Comparison of ENCODE assay signal across 8 cellular contexts in genomic region chr20:35773154-35773751, GRCh38.
DNase-seq lines count a peak whose midpoint lies in the region; ATAC-seq and TF ChIP-seq lines count a peak whose summit lies in the region.

No MANE protein-coding gene starts in this region.

- H3K4me1 Mint-ChIP-seq in activated naive CD8-positive, alpha-beta T cell treated with anti-CD3 and anti-CD28 coated beads, Interleukin-2, amount 50 U/mL, for 24 hours: peaks cover 70% of the 10 kb centered on the region

- H3K27me3 ChIP-seq in GM06990 (replicated peaks; ENCODE audit: control insufficient read depth, insufficient read depth, low read length): no peaks in the 10 kb centered on the region
- H3K27me3 ChIP-seq in NT2/D1 (ENCODE audit: insufficient read depth, insufficient read length): peaks cover 8% of the 10 kb centered on the region
- H3K27me3 ChIP-seq in iPS-18a (ENCODE audit: control insufficient read depth, insufficient read depth, low read length): peaks cover 11% of the 10 kb centered on the region

- peaks cover 26% of the 10 kb centered on the region for H3K36me3 Mint-ChIP-seq in activated naive CD8-positive, alpha-beta T cell treated with anti-CD3 and anti-CD28 coated beads, Interleukin-2, amount 50 U/mL, for 24 hours (ENCODE audit: low read depth)

- H3K27ac Mint-ChIP-seq in activated naive CD8-positive, alpha-beta T cell treated with anti-CD3 and anti-CD28 coated beads, Interleukin-2, amount 50 U/mL, for 24 hours: peak overlapping the region; percentile 87

- H3K36me3 ChIP-seq in GM06990 (ENCODE audit: control insufficient read depth, insufficient read depth, low read length) (no peaks in the 10 kb centered on the region; the same call in 1 of the 2 replicates), NT2/D1 (ENCODE audit: insufficient read depth, insufficient read length, low read length) (peaks cover 37% of the 10 kb centered on the region), iPS-18a (ENCODE audit: control insufficient read depth, low read depth, low read length) (peaks cover 8% of the 10 kb centered on the region)

- peaks cover 7% of the 10 kb centered on the region for H3K9me3 Mint-ChIP-seq in activated naive CD8-positive, alpha-beta T cell treated with anti-CD3 and anti-CD28 coated beads, Interleukin-2, amount 50 U/mL, for 24 hours

- peak overlapping the region; percentile 90 for H3K9ac ChIP-seq in NT2/D1 (ENCODE audit: insufficient read length, low read depth)
- H3K9ac ChIP-seq in iPS-18a (ENCODE audit: low read length): peak overlapping the region; percentile 75

- DNase-seq in GM06990 (ENCODE audit: extremely low read depth, insufficient read length): no peak
- DNase-seq in NT2/D1 (ENCODE audit: low read depth, low spot score): no peak
- peak; percentile 43 for DNase-seq in activated naive CD8-positive, alpha-beta T cell treated with anti-CD3 and anti-CD28 coated beads, Interleukin-2, amount 50 U/mL, for 24 hours
- peak; percentile 18 to 32 for DNase-seq in stimulated activated CD4-positive, alpha-beta T cell treated with anti-CD3 and anti-CD28 coated beads, Interleukin-2, amount 100 ng/mL, for 24 hours
- DNase-seq in NCI-H1417 (lab: John Stamatoyannopoulos, UW): no peak

- peaks cover 10% of the 10 kb centered on the region; the same call in 1 of the 2 replicates for H3K9me3 ChIP-seq in NT2/D1 (ENCODE audit: insufficient read depth, low read length)
- H3K9me3 ChIP-seq in iPS-18a (ENCODE audit: control insufficient read depth, low read depth, low read length): no peaks in the 10 kb centered on the region

- H3K4me1 ChIP-seq in NT2/D1 (ENCODE audit: insufficient read depth, insufficient read length) (peaks cover 6% of the 10 kb centered on the region), iPS-18a (ENCODE audit: control insufficient read depth, low read depth, low read length) (peaks cover 26% of the 10 kb centered on the region)

- no peak for TF ChIP-seq CTCF in GM06990 (IDR thresholded peaks at IDR 0.05; ENCODE audit: insufficient read depth, low read length, poor library complexity, severe bottlenecking)

- H3K27ac ChIP-seq in iPS-18a (ENCODE audit: low read length): no peak overlapping the region

- H3K4me3 ChIP-seq in GM06990 (replicated peaks; ENCODE audit: low read depth, low read length): peak overlapping the region; percentile 78
- peak overlapping the region; percentile 80 for H3K4me3 ChIP-seq in NT2/D1 (ENCODE audit: insufficient read length, low read depth)
- H3K4me3 ChIP-seq in iPS-18a (ENCODE audit: low read length): peak overlapping the region; percentile 90

- H3K4me3 Mint-ChIP-seq in activated naive CD8-positive, alpha-beta T cell treated with anti-CD3 and anti-CD28 coated beads, Interleukin-2, amount 50 U/mL, for 24 hours: peak overlapping the region; percentile 87

- no peaks in the 10 kb centered on the region for H3K27me3 Mint-ChIP-seq in activated naive CD8-positive, alpha-beta T cell treated with anti-CD3 and anti-CD28 coated beads, Interleukin-2, amount 50 U/mL, for 24 hours

- ATAC-seq in activated naive CD8-positive, alpha-beta T cell treated with anti-CD3 and anti-CD28 coated beads, Interleukin-2, amount 50 U/mL, for 24 hours: no peak
- ATAC-seq in GM19455 (IDR thresholded peaks at IDR 0.05; ENCODE audit: unreplicated experiment) (no peak), HG02763 (IDR thresholded peaks at IDR 0.05; ENCODE audit: unreplicated experiment) (no peak)

Comparison
In these comparisons a context has a peak if more than half of its experiments do, and no peak if none do; other contexts are left out.
1. DNase-seq: peak in activated naive CD8-positive, alpha-beta T cell treated with anti-CD3 and anti-CD28 coated beads, Interleukin-2, amount 50 U/mL, for 24 hours (single experiment) and stimulated activated CD4-positive, alpha-beta T cell treated with anti-CD3 and anti-CD28 coated beads, Interleukin-2, amount 100 ng/mL, for 24 hours (2 of 2); none in GM06990 (single experiment), NT2/D1 (single experiment) and NCI-H1417 (0 of 3).
2. Peak in every context shown above with its lines, with median percentiles within 50 percentile points of each other: H3K4me3 ChIP-seq.